ENCODE assay signal across 8 cellular contexts in the genomic region with DNA sequence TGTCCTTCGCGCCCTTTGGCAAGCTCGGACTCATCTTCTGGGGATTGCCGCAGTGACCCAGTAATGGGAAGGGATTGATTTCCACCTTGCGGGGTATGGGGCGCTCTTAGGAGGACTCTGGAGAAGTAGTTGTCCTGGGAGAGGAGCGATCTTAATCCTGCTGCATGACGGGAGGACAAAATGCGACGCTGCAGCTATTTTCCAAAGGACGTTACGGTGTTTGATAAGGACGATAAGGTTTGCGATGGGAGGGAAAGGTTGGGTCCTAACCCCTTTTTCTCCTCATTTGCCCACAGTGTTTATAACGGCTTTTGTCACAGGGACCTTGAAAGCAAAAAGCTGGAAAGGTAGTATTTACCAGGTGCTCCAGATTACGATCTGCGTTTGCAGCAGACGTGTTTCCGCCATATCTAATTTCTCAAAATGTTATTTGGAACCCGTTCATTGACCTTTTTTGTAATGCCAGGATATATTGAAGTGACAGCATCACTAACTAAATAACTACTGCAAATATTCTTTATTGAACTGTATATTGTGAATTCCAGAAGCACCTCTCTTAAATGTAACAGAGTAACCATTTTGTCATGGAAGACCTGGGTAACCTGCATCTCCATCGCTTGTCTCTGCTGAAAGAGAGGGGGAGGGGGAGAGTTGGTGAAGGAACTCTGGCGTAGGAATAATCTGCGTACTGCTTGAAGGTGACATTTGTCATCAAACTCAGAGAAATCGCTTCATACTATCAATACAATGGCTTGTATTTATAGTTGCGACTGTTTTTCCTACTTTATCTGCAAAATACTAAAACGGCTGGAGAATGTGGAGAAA. TPM values are rescaled to one million over a fixed set of nuclear protein-coding genes. Genes with fewer than 3 reads are reported as not detected.
DNase-seq lines count a peak whose midpoint lies in the region; ATAC-seq and TF ChIP-seq lines count a peak whose summit lies in the region.

No MANE protein-coding gene starts in this region.

- peak overlapping the region; percentile 92 for H2AFZ ChIP-seq in fibroblast of lung (ENCODE audit: low read length)
- peak overlapping the region; percentile 98 for H2AFZ ChIP-seq in osteoblast (ENCODE audit: low read length)

- H3K79me2 ChIP-seq in fibroblast of lung (ENCODE audit: control insufficient read depth, insufficient read depth, low read length) (peaks cover 42% of the 10 kb centered on the region), osteoblast (ENCODE audit: insufficient read depth, low read length) (peaks cover 85% of the 10 kb centered on the region)

- peaks cover 48% of the 10 kb centered on the region for H3K4me1 Mint-ChIP-seq in activated naive CD4-positive, alpha-beta T cell treated with anti-CD3 and anti-CD28 coated beads, Interleukin-2, amount 50 U/mL, for 24 hours
- peaks cover 39 to 61% (median 53%) of the 10 kb centered on the region in 3 donors for H3K4me1 Mint-ChIP-seq in T-cell

- H3K4me1 ChIP-seq in fibroblast of lung (ENCODE audit: control insufficient read depth, extremely low read depth, insufficient read depth, low read length), result peaks cover 6% of the 10 kb centered on the region
- peaks cover 20% of the 10 kb centered on the region for H3K4me1 ChIP-seq in osteoblast (ENCODE audit: insufficient read depth, low read length)

- POLR2A ChIA-PET in T-cell (lab: Charles Lee), result interaction anchor here (0.5 to 1.5 kb wide), 4 partner anchors 8 to 1540 kb away, joined by 3 to 9 read pairs (median 4); a partner anchor contains a TSS

- no peaks in the 10 kb centered on the region for H3K9me3 Mint-ChIP-seq in activated naive CD4-positive, alpha-beta T cell treated with anti-CD3 and anti-CD28 coated beads, Interleukin-2, amount 50 U/mL, for 24 hours
- no peaks in the 10 kb centered on the region for H3K9me3 Mint-ChIP-seq in T-cell

- CTCF ChIA-PET in T-cell (lab: Charles Lee), result interaction anchor here in 1 of 2 donors (0.9 to 1.3 kb wide), 4 partner anchors 252 to 945 kb away, joined by 3 to 8 read pairs (median 3); a partner anchor contains a TSS

- peak overlapping the region; percentile 85 for H3K27ac Mint-ChIP-seq in activated naive CD4-positive, alpha-beta T cell treated with anti-CD3 and anti-CD28 coated beads, Interleukin-2, amount 50 U/mL, for 24 hours
- H3K27ac Mint-ChIP-seq in T-cell, result peak overlapping the region; percentile 92 to 96

- peak overlapping the region; percentile 94 for H3K4me3 Mint-ChIP-seq in activated naive CD4-positive, alpha-beta T cell treated with anti-CD3 and anti-CD28 coated beads, Interleukin-2, amount 50 U/mL, for 24 hours
- H3K4me3 Mint-ChIP-seq in T-cell, result peak overlapping the region; percentile 91 to 98 (median 94)

- no peaks in the 10 kb centered on the region for H3K27me3 ChIP-seq in fibroblast of lung (ENCODE audit: control insufficient read depth, insufficient read depth, low read length)
- H3K27me3 ChIP-seq in osteoblast (ENCODE audit: insufficient read depth, low read length), result no peaks in the 10 kb centered on the region

- no peak for TF ChIP-seq CTCF in fibroblast of lung (conservative IDR thresholded peaks at IDR 0.05 in 1 of 2, IDR thresholded peaks at IDR 0.05 in 1 of 2; ENCODE audit: low read depth in 1 of 2, low read length in 2 of 2)
- TF ChIP-seq CTCF in osteoblast (IDR thresholded peaks at IDR 0.05; ENCODE audit: extremely low read depth, low read depth, low read length), result no peak

- H3K4me2 ChIP-seq in fibroblast of lung (ENCODE audit: extremely low read depth, insufficient read depth, low read length) (peak overlapping the region; percentile 72), osteoblast (ENCODE audit: insufficient read depth, low read length) (peak overlapping the region; percentile 95)

- H3K27ac ChIP-seq in fibroblast of lung (ENCODE audit: insufficient read depth, low read length) (peak overlapping the region; percentile 92), osteoblast (ENCODE audit: low read depth, low read length) (peak overlapping the region; percentile 94)

- H3K4me3 ChIP-seq in fibroblast of lung (replicated peaks in 1 of 4; ENCODE audit: control extremely low read depth in 1 of 4, insufficient read depth in 1 of 4, low read depth in 3 of 4, low read length in 4 of 4) (peak overlapping the region; percentile 96 to 98 (median 97)), osteoblast (ENCODE audit: insufficient read depth, low read length) (peak overlapping the region; percentile 98)

- H3K9ac ChIP-seq in fibroblast of lung (ENCODE audit: insufficient read depth, low read length), result peak overlapping the region; percentile 83

- DNase-seq in activated naive CD4-positive, alpha-beta T cell treated with Interleukin-2 at 50 U/mL for 16 hours, result no peak
- DNase-seq in T-cell (no peak), fibroblast of lung (ENCODE audit: low read depth in 2 of 2) (no peak), osteoblast (ENCODE audit: insufficient read length, low spot score, missing footprints) (peak; percentile 13), SIG-M5 (lab: John Stamatoyannopoulos, UW) (no peak)
- DNase-seq in activated CD8-positive, alpha-beta memory T cell treated with anti-CD3 and anti-CD28 coated beads, Interleukin-2, amount 50 U/mL, for 4 hours, result no peak

- H3K36me3 Mint-ChIP-seq in activated naive CD4-positive, alpha-beta T cell treated with anti-CD3 and anti-CD28 coated beads, Interleukin-2, amount 50 U/mL, for 24 hours, result peaks cover 3% of the 10 kb centered on the region
- H3K36me3 Mint-ChIP-seq in T-cell, result no peaks in the 10 kb centered on the region

- no peaks in the 10 kb centered on the region for H3K36me3 ChIP-seq in fibroblast of lung (ENCODE audit: control insufficient read depth, insufficient read depth, low read length)
- H3K36me3 ChIP-seq in osteoblast (ENCODE audit: insufficient read depth, low read length), result peaks cover 13% of the 10 kb centered on the region

- ATAC-seq in HG03097 (IDR thresholded peaks at IDR 0.05; ENCODE audit: low FRiP score, unreplicated experiment), result peak; percentile 13
- ATAC-seq in T-cell (replicated peaks in 1 of 4), result no peak

- no peaks in the 10 kb centered on the region for H3K27me3 Mint-ChIP-seq in activated naive CD4-positive, alpha-beta T cell treated with anti-CD3 and anti-CD28 coated beads, Interleukin-2, amount 50 U/mL, for 24 hours
- no peaks in the 10 kb centered on the region for H3K27me3 Mint-ChIP-seq in T-cell

- no peaks in the 10 kb centered on the region for H4K20me1 ChIP-seq in fibroblast of lung (ENCODE audit: control insufficient read depth, extremely low read depth, insufficient read depth, low read length)
- H4K20me1 ChIP-seq in osteoblast (ENCODE audit: insufficient read depth, low read length), result no peaks in the 10 kb centered on the region

- H3K9me3 ChIP-seq in fibroblast of lung (ENCODE audit: control insufficient read depth, insufficient read depth, low read depth, low read length), result no peaks in the 10 kb centered on the region
- no peaks in the 10 kb centered on the region for H3K9me3 ChIP-seq in osteoblast (ENCODE audit: low read depth, low read length)

RNA-seq across cellular contexts. Expression of a gene that starts 0.6 kb away (rescaled TPM):
- 10 to 100 TPM; 78.9 to 96.3 (median 87.3) TPM for total RNA-seq in T-cell
- 126 and 159 TPM in 2 replicates for total RNA-seq in fibroblast of lung
- polyA plus RNA-seq in fibroblast of lung, result 267 and 269 TPM in 2 replicates
- 155 and 165 TPM in 2 replicates for polyA plus RNA-seq in fibroblast of lung (2012)
- 41.5 and 52.3 TPM in 2 replicates for polyA minus RNA-seq in fibroblast of lung (ENCODE audit: low replicate concordance)
- 122 and 132 TPM in 2 replicates for total RNA-seq in osteoblast

RNA-seq across cellular contexts. Expression of a gene that starts 1.1 kb away (rescaled TPM):
- total RNA-seq in T-cell, result 10 to 100 TPM in 3 of 5 donors, 1 to 10 TPM in 2; 8.5 to 19.0 (median 11.5) TPM
- 8.4 and 8.7 TPM in 2 replicates for total RNA-seq in fibroblast of lung
- 3.5 and 5.2 TPM in 2 replicates for polyA plus RNA-seq in fibroblast of lung
- 1.8 and 2.5 TPM in 2 replicates for polyA plus RNA-seq in fibroblast of lung (2012)
- polyA minus RNA-seq in fibroblast of lung (ENCODE audit: low replicate concordance), result 6.6 and 18.9 TPM in 2 replicates
- 16.3 and 18.3 TPM in 2 replicates for total RNA-seq in osteoblast
